ENCODE assay signal across 1 cellular context in genomic region chr10:69100136-69100872, GRCh38.
TF ChIP-seq lines count a peak whose summit lies in the region.

No MANE protein-coding gene starts in this region.

TF ChIP-seq in HepG2, 621 proteins besides CTCF, POLR2A, EP300 and RAD21:
- 0 out of 2 replicates have a peak, but pooled peaks have one; percentile 9 for TF ChIP-seq CEBPG (CRISPR knock-in tag; IDR thresholded peaks at IDR 0.05)
- no peak for TF ChIP-seq ZNF501 (CRISPR knock-in tag; IDR thresholded peaks at IDR 0.05)
- TF ChIP-seq CEBPB (IDR thresholded peaks at IDR 0.05; ENCODE audit: borderline replicate concordance, low read depth, low read length) = peak; percentile 71; the same call in 1 of the 2 replicates
- TF ChIP-seq SMAD1 (CRISPR knock-in tag; IDR thresholded peaks at IDR 0.05; ENCODE audit: borderline replicate concordance, low read depth) = no peak
